ENCODE assay signal across 18 cellular contexts in genomic region chr15:42091753-42092665, GRCh38. TPM values are rescaled to one million over a fixed set of nuclear protein-coding genes. Genes with fewer than 3 reads are reported as not detected.
DNase-seq lines count a peak whose midpoint lies in the region; ATAC-seq, FAIRE-seq and TF ChIP-seq lines count a peak whose summit lies in the region.
"Had no signal": no experiment of that assay in that cellular context is flagged by ENCODE, and none has a peak within 500 bp of the region (broad histone marks: within the 10 kb centered on the region; RNA-seq: fewer than 3 reads in every experiment).

No MANE protein-coding gene starts in this region.

- ATAC-seq in heart left ventricle, result no peak
- ATAC-seq: left colon; stimulated activated naive CD8-positive, alpha-beta T cell treated with anti-CD3 and anti-CD28 coated beads, Interleukin-15, Interleukin-2, amounts not matched to agents 100 U/mL and 50 U/mL, for 24 hours had no signal

- H3K36me3 Mint-ChIP-seq in HFFc6 (ENCODE audit: low read depth), result no peaks in the 10 kb centered on the region
- H3K36me3 Mint-ChIP-seq: activated naive CD4-positive, alpha-beta T cell treated with anti-CD3 and anti-CD28 coated beads, Interleukin-2, amount 50 U/mL, for 24 hours; naive B cell had no signal

- peaks cover 13% of the 10 kb centered on the region for H3K4me1 Mint-ChIP-seq in HFFc6 (ENCODE audit: low read depth)
- H3K4me1 Mint-ChIP-seq: activated naive CD4-positive, alpha-beta T cell treated with anti-CD3 and anti-CD28 coated beads, Interleukin-2, amount 50 U/mL, for 24 hours; naive B cell had no signal

- H3K27me3 Mint-ChIP-seq in HFFc6 (ENCODE audit: insufficient read depth), result peaks cover 45% of the 10 kb centered on the region

- no peaks in the 10 kb centered on the region for H3K9me3 Mint-ChIP-seq in HFFc6
- H3K9me3 Mint-ChIP-seq: activated naive CD4-positive, alpha-beta T cell treated with anti-CD3 and anti-CD28 coated beads, Interleukin-2, amount 50 U/mL, for 24 hours; naive B cell had no signal

- CTCF ChIA-PET in RWPE1 (lab: Yijun Ruan, JAX), result interaction anchor here (0.9 to 1.6 kb wide), 3 partner anchors 32 to 46 kb away, joined by 3 to 5 read pairs (median 3); no protein-coding TSS in a partner anchor

- dilution Hi-C loops in keratinocyte (cut with MboI; ENCODE audit: extremely low pct_ligation_motif_present, low sequenced_read_pairs), result no loop called here

- no peak overlapping the region; the same call in 1 of the 2 replicates for H3K27ac Mint-ChIP-seq in HFFc6
- H3K27ac Mint-ChIP-seq: activated naive CD4-positive, alpha-beta T cell treated with anti-CD3 and anti-CD28 coated beads, Interleukin-2, amount 50 U/mL, for 24 hours had no signal

- H3K27me3 ChIP-seq in keratinocyte (ENCODE audit: control insufficient read depth, extremely low read depth, insufficient read depth, low read length), result no peaks in the 10 kb centered on the region
- H3K27me3 ChIP-seq in heart left ventricle, result peaks cover 0 to 4% (median 0%) of the 10 kb centered on the region in 9 donors

- H3K9ac ChIP-seq in keratinocyte (ENCODE audit: control insufficient read depth, extremely low read depth, insufficient read depth, low read length), result peak overlapping the region; percentile 61

- no peaks in the 10 kb centered on the region for H3K79me2 ChIP-seq in keratinocyte (ENCODE audit: control insufficient read depth, insufficient read depth, low read length)

- H3K4me3 ChIP-seq in keratinocyte (ENCODE audit: control insufficient read depth in 2 of 3, extremely low read depth in 1 of 3, insufficient read depth in 2 of 3, low read depth in 1 of 3, low read length in 3 of 3) (peak overlapping the region in 1 of 3 experiments; percentile 4), heart left ventricle (no peak overlapping the region)

- peak; percentile 81 for FAIRE-seq in keratinocyte (lab: Jason Lieb, UNC)
- FAIRE-seq: G401.6 had no signal

- intact Hi-C loops in heart left ventricle (cut with DNase I), result no loop called here

- no peak overlapping the region for H3K4me3 Mint-ChIP-seq in HFFc6
- H3K4me3 Mint-ChIP-seq: activated naive CD4-positive, alpha-beta T cell treated with anti-CD3 and anti-CD28 coated beads, Interleukin-2, amount 50 U/mL, for 24 hours; naive B cell had no signal

- no peaks in the 10 kb centered on the region for H4K20me1 ChIP-seq in keratinocyte (ENCODE audit: control insufficient read depth, extremely low read depth, insufficient read depth, low read length)

- H3K4me2 ChIP-seq in keratinocyte (ENCODE audit: control insufficient read depth, extremely low read depth, insufficient read depth, low read depth, low read length), result peak overlapping the region; percentile 71

- H2AFZ ChIP-seq in keratinocyte (ENCODE audit: control insufficient read depth, low read length), result no peak overlapping the region

- POLR2A ChIA-PET in RWPE1 (lab: Yijun Ruan, JAX; ENCODE audit: low non-redundant PET), result no interaction called here

- DNase-seq in HFFc6, result peak; percentile 37
- peak; percentile 84 for DNase-seq in RWPE1 (ENCODE audit: low spot score)
- DNase-seq in keratinocyte (ENCODE audit: low read depth, low spot score), result peak; percentile 76
- no peak for DNase-seq in KG1 (lab: John Stamatoyannopoulos, UW)
- DNase-seq in heart left ventricle, result no peak
- no peak for DNase-seq in NCI-H2081 (lab: John Stamatoyannopoulos, UW)
- no peak for DNase-seq in cerebellum (ENCODE audit: low spot score)
- DNase-seq: left colon; naive B cell; NCI-H1105 treated with DMSO at 0.1 percent for 48 hours; SHP77 treated with DMSO at 0.1 percent for 48 hours; stimulated activated CD4-positive, alpha-beta T cell treated with anti-CD3 and anti-CD28 coated beads, Interleukin-4, amount 100 ng/mL, for 24 hours; stimulated activated naive CD8-positive, alpha-beta T cell treated with anti-CD3 and anti-CD28 coated beads, Interleukin-15, Interleukin-2, amounts not matched to agents 100 U/mL and 50 U/mL, for 24 hours had no signal

- TF ChIP-seq CTCF in C4-2B (conservative IDR thresholded peaks at IDR 0.05), result no peak
- no peak for TF ChIP-seq CTCF in HFFc6 (IDR thresholded peaks at IDR 0.05)
- TF ChIP-seq CTCF in RWPE1 (conservative IDR thresholded peaks at IDR 0.05; ENCODE audit: low read depth), result no peak
- TF ChIP-seq CTCF in keratinocyte (optimal IDR thresholded peaks at IDR 0.05 in 1 of 3, IDR thresholded peaks at IDR 0.05 in 1 of 3, conservative IDR thresholded peaks at IDR 0.05 in 1 of 3; ENCODE audit: extremely low read depth in 1 of 3, insufficient read depth in 2 of 3, low read length in 3 of 3), result no peak
- TF ChIP-seq CTCF in heart left ventricle (IDR thresholded peaks at IDR 0.05), result no peak

- WGBS in heart left ventricle, 4 donors, result 66 to 77% (median 71%) methylated on average over 19 of the region's 19 CpGs

- no peaks in the 10 kb centered on the region for H3K9me3 ChIP-seq in keratinocyte (ENCODE audit: control insufficient read depth, low read depth, low read length)
- H3K9me3 ChIP-seq in heart left ventricle, result no peaks in the 10 kb centered on the region

- H3K4me1 ChIP-seq in keratinocyte (ENCODE audit: control insufficient read depth, extremely low read depth, insufficient read depth, low read length), result peaks cover 46% of the 10 kb centered on the region
- peaks cover 0 to 18% (median 1%) of the 10 kb centered on the region in 12 donors for H3K4me1 ChIP-seq in heart left ventricle

- H3K27ac ChIP-seq in C4-2B (peak overlapping the region; percentile 49), RWPE1 (peak overlapping the region; percentile 52), keratinocyte (ENCODE audit: control insufficient read depth, insufficient read depth, low read length) (peak overlapping the region; percentile 92), heart left ventricle (no peak overlapping the region)

- H3K36me3 ChIP-seq in keratinocyte (ENCODE audit: control insufficient read depth in 2 of 2, extremely low read depth in 1 of 2, insufficient read depth in 2 of 2, low read length in 2 of 2), result no peaks in the 10 kb centered on the region
- no peaks in the 10 kb centered on the region for H3K36me3 ChIP-seq in heart left ventricle

- no peaks in the 10 kb centered on the region for H3K9me1 ChIP-seq in keratinocyte (ENCODE audit: control insufficient read depth, extremely low read depth, insufficient read depth, low read length)

- TF ChIP-seq POLR2A in heart left ventricle (IDR thresholded peaks at IDR 0.05), result no peak

RNA-seq across cellular contexts. Expression of gene PLA2G4D, which starts 2.4 kb away (rescaled TPM):
- not detected for total RNA-seq in HFFc6 (2021; fragmentation: NEBNext Ultra II Directional; extraction: Animal tissue kit (Norgen Biotek cat#: 25700))
- polyA plus RNA-seq in keratinocyte, result 0.45 to 1.5 TPM (median 0.69 TPM) in 3 replicates
- polyA plus RNA-seq in keratinocyte (2011; ENCODE audit: low read depth), result 11.3 TPM
- polyA plus RNA-seq in keratinocyte (2011; cell fraction: cytosol; rRNA removed), result 0.23 and 0.32 TPM in 2 replicates
- polyA plus RNA-seq in keratinocyte (2011; cell fraction: nucleus; rRNA removed), result 2.0 and 2.3 TPM in 2 replicates
- 0.37 and 24.3 TPM in 2 replicates for polyA plus RNA-seq in keratinocyte (2012; ENCODE audit: low replicate concordance)
- polyA minus RNA-seq in keratinocyte, result 0.42 to 1.5 TPM (median 0.49 TPM) in 3 replicates
- polyA minus RNA-seq in keratinocyte (2011; cell fraction: cytosol; rRNA and poly(A)+ RNA removed), result 0.58 TPM
- 1.7 and 1.8 TPM in 2 replicates for polyA minus RNA-seq in keratinocyte (2011; cell fraction: nucleus; rRNA and poly(A)+ RNA removed)
- not detected for total RNA-seq in heart left ventricle
- not detected for polyA plus RNA-seq in heart left ventricle
- 0.09 TPM for total RNA-seq in cerebellum
- total RNA-seq: cardiac septum, right cardiac atrium had no signal
- polyA plus RNA-seq: right cardiac atrium had no signal

Comparison
In these comparisons a context has a peak if more than half of its experiments do, and no peak if none do; other contexts are left out.
1. H3K27ac ChIP-seq: peak in C4-2B (single experiment), RWPE1 (single experiment) and keratinocyte (single experiment); none in heart left ventricle (0 of 12).
2. DNase-seq: peak in HFFc6 (single experiment), RWPE1 (single experiment) and keratinocyte (single experiment); none in KG1 (single experiment), heart left ventricle (0 of 5), NCI-H2081 (0 of 2) and cerebellum (single experiment).